8 cellular contexts compared by ENCODE assay signal in genomic region chr2:69177785-69178636, GRCh38.
DNase-seq lines count a peak whose midpoint lies in the region; ATAC-seq and TF ChIP-seq lines count a peak whose summit lies in the region.

No MANE protein-coding gene starts in this region.

- ATAC-seq in HG02571 (IDR thresholded peaks at IDR 0.05; ENCODE audit: unreplicated experiment) (no peak), GM19324 (IDR thresholded peaks at IDR 0.05; ENCODE audit: low FRiP score, unreplicated experiment) (no peak), HG03280 (IDR thresholded peaks at IDR 0.05; ENCODE audit: unreplicated experiment) (no peak)

- no peaks in the 10 kb centered on the region for H3K9me3 ChIP-seq in WERI-Rb-1 (ENCODE audit: severe bottlenecking)

- H3K36me3 ChIP-seq in WERI-Rb-1: peaks cover 8% of the 10 kb centered on the region

- peak overlapping the region; percentile 70 for H3K27ac ChIP-seq in WERI-Rb-1

- peak; percentile 98 for DNase-seq in AG10803 (ENCODE audit: low read depth)
- DNase-seq in HPDE6-E6E7 (ENCODE audit: extremely low spot score): peak; percentile 77
- DNase-seq in WERI-Rb-1: peak; percentile 98
- DNase-seq in glomerular visceral epithelial cell (ENCODE audit: extremely low spot score): peak; percentile 74
- DNase-seq in non-pigmented ciliary epithelial cell (ENCODE audit: low read depth): peak; percentile 79

- TF ChIP-seq CTCF in AG10803 (conservative IDR thresholded peaks at IDR 0.05; ENCODE audit: low read length) (no peak), WERI-Rb-1 (IDR thresholded peaks at IDR 0.05; ENCODE audit: low read depth, low read length) (no peak)

- H3K27me3 ChIP-seq in WERI-Rb-1 (ENCODE audit: insufficient read depth, low read depth, severe bottlenecking): no peaks in the 10 kb centered on the region

- H3K4me3 ChIP-seq in AG10803 (ENCODE audit: low read length) (peak overlapping the region; percentile 22), WERI-Rb-1 (ENCODE audit: low read depth, low read length) (peak overlapping the region; percentile 38)
